9 cellular contexts compared by ENCODE assay signal in genomic region chr20:53901064-53901463, GRCh38.
DNase-seq lines count a peak whose midpoint lies in the region; ATAC-seq and TF ChIP-seq lines count a peak whose summit lies in the region.
"Had no signal": no experiment of that assay in that cellular context is flagged by ENCODE, and none has a peak within 500 bp of the region (broad histone marks: within the 10 kb centered on the region; RNA-seq: fewer than 3 reads in every experiment).

No MANE protein-coding gene starts in this region.

- intact Hi-C loops in HCT116 (cut with micrococcal nuclease), result no loop called here

- no peak for DNase-seq in HCT116 (ENCODE audit: low read depth, low spot score)
- no peak for DNase-seq in activated CD8-positive, alpha-beta memory T cell treated with anti-CD3 and anti-CD28 coated beads, Interleukin-2, amount 50 U/mL, for 4 hours
- no peak for DNase-seq in activated gamma-delta T cell (lab: John Stamatoyannopoulos, UW)
- DNase-seq in superior temporal gyrus (ENCODE audit: extremely low spot score), result no peak
- no peak for DNase-seq in NCI-H2107 (lab: John Stamatoyannopoulos, UW)
- DNase-seq: activated gamma-delta T cell treated with Interleukin-2 at 50 U/mL for 16 hours had no signal

- no peak overlapping the region for H3K4me3 ChIP-seq in HCT116 (replicated peaks in 1 of 2; ENCODE audit: low read depth in 1 of 2, low read length in 2 of 2)
- no peak overlapping the region for H3K4me3 ChIP-seq in gastroesophageal sphincter
- H3K4me3 ChIP-seq in skeletal muscle satellite cell (ENCODE audit: low read length), result peak overlapping the region; percentile 14

- BruUV-seq in HCT116 (replicated peaks; lab: Mats Ljungman, UMichigan), result no TSS peak

- 18 to 34% methylated on average over 4 to 5 of the region's 6 CpGs for WGBS in gastroesophageal sphincter (ENCODE audit: low coverage in 1 of 2), 2 donors

- RAD21 ChIA-PET in HCT116 (lab: Charles Lee; ENCODE audit: low non-redundant PET in 1 of 2, low total read pairs in 2 of 2, uncharacterized antibody in 2 of 2, unreplicated experiment in 2 of 2), result no interaction called here

- TF ChIP-seq CTCF in HCT116 (IDR thresholded peaks at IDR 0.05 in 2 of 3, conservative IDR thresholded peaks at IDR 0.05 in 1 of 3; ENCODE audit: borderline replicate concordance in 1 of 3, insufficient read depth in 1 of 3, low read depth in 2 of 3, low read length in 2 of 3), result no peak
- TF ChIP-seq CTCF in VCaP (conservative IDR thresholded peaks at IDR 0.05), result no peak
- TF ChIP-seq CTCF in gastroesophageal sphincter (IDR thresholded peaks at IDR 0.05), result no peak

- H3K4me2 ChIP-seq in HCT116 (ENCODE audit: low read length), result peak overlapping the region; percentile 26
- peak overlapping the region; percentile 61 for H3K4me2 ChIP-seq in skeletal muscle satellite cell (ENCODE audit: low read length)

- POLR2A ChIA-PET in HCT116 (lab: Charles Lee), result interaction anchor here (1.0 kb wide), 1 partner anchor 148 kb away, joined by 3 read pairs; no protein-coding TSS in a partner anchor

- H4K20me1 ChIP-seq in HCT116 (ENCODE audit: insufficient read depth), result no peaks in the 10 kb centered on the region

- H3K27me3 ChIP-seq in HCT116 (ENCODE audit: insufficient read depth, low read length) (no peaks in the 10 kb centered on the region), gastroesophageal sphincter (no peaks in the 10 kb centered on the region), skeletal muscle satellite cell (ENCODE audit: control insufficient read depth, insufficient read depth, low read length) (no peaks in the 10 kb centered on the region)

- peak overlapping the region; percentile 66 for H2AFZ ChIP-seq in HCT116 (ENCODE audit: low read depth, low read length, poor library complexity, severe bottlenecking)

- no peak for TF ChIP-seq POLR2A in HCT116 (IDR thresholded peaks at IDR 0.05; ENCODE audit: borderline replicate concordance, extremely low read depth, insufficient read depth, insufficient read length)
- TF ChIP-seq POLR2A in gastroesophageal sphincter (IDR thresholded peaks at IDR 0.05), result no peak

- no peak for TF ChIP-seq EP300 in gastroesophageal sphincter (IDR thresholded peaks at IDR 0.05)

- H3K27ac ChIP-seq in HCT116 (ENCODE audit: low read depth, low read length) (no peak overlapping the region), VCaP (peak overlapping the region; percentile 66), gastroesophageal sphincter (peak overlapping the region; percentile 20 to 75 (median 54))

- H3K36me3 ChIP-seq in HCT116 (ENCODE audit: control insufficient read depth in 1 of 2, insufficient read depth in 2 of 2, low read length in 2 of 2), result no peaks in the 10 kb centered on the region
- no peaks in the 10 kb centered on the region for H3K36me3 ChIP-seq in gastroesophageal sphincter
- H3K36me3 ChIP-seq in skeletal muscle satellite cell (ENCODE audit: insufficient read depth, low read length), result no peaks in the 10 kb centered on the region

- H3K9me3 ChIP-seq in HCT116 (ENCODE audit: control insufficient read depth in 1 of 2, insufficient read depth in 1 of 2, low read depth in 1 of 2, low read length in 2 of 2) (no peaks in the 10 kb centered on the region), gastroesophageal sphincter (no peaks in the 10 kb centered on the region), skeletal muscle satellite cell (replicated peaks; ENCODE audit: low read length) (no peaks in the 10 kb centered on the region)

- CTCF ChIA-PET in HCT116 (lab: Charles Lee), result interaction anchor here (2.8 kb wide), 1 partner anchor 15 kb away, joined by 17 read pairs; no protein-coding TSS in a partner anchor

- H3K9ac ChIP-seq in HCT116 (ENCODE audit: low read length) (no peak overlapping the region), skeletal muscle satellite cell (ENCODE audit: low read depth, low read length) (peak overlapping the region; percentile 67)

- no peak for TF ChIP-seq RAD21 in HCT116 (IDR thresholded peaks at IDR 0.05; ENCODE audit: low read depth)

- H3K9me2 ChIP-seq in HCT116 (ENCODE audit: insufficient read depth), result no peaks in the 10 kb centered on the region

- no peak for ATAC-seq in HCT116
- ATAC-seq in gastroesophageal sphincter, result no peak

- H3K4me1 ChIP-seq in HCT116 (ENCODE audit: control insufficient read depth in 1 of 2, insufficient read depth in 2 of 2, low read length in 2 of 2) (peaks cover 9 to 35% of the 10 kb centered on the region in 2 experiments), gastroesophageal sphincter (peaks cover 2 to 35% (median 16%) of the 10 kb centered on the region in 3 donors), skeletal muscle satellite cell (ENCODE audit: control insufficient read depth, insufficient read depth, low read length) (peaks cover 48% of the 10 kb centered on the region)

- H3K79me2 ChIP-seq in HCT116 (ENCODE audit: insufficient read depth, low read length), result no peaks in the 10 kb centered on the region

TF ChIP-seq in HCT116, 20 proteins besides CTCF, POLR2A, EP300 and RAD21:
- TF ChIP-seq JUND (IDR thresholded peaks at IDR 0.05), result no peak
- no peak for TF ChIP-seq EZH2phosphoT487 (IDR thresholded peaks at IDR 0.05; ENCODE audit: borderline replicate concordance)
- no peak for TF ChIP-seq POLR2AphosphoS5 (IDR thresholded peaks at IDR 0.05; ENCODE audit: low read depth, low read length)
- TF ChIP-seq EZH2 (IDR thresholded peaks at IDR 0.05), result no peak
- TF ChIP-seq CEBPB (IDR thresholded peaks at IDR 0.05; ENCODE audit: low read depth), result no peak
- TF ChIP-seq ZNF274 (IDR thresholded peaks at IDR 0.05; ENCODE audit: low read depth, low read length), result no peak
- TF ChIP-seq EGR1 (IDR thresholded peaks at IDR 0.05; ENCODE audit: low read depth), result no peak
- no peak for TF ChIP-seq CBX3 (IDR thresholded peaks at IDR 0.05; ENCODE audit: low read depth)
- TF ChIP-seq, protein P1, sequence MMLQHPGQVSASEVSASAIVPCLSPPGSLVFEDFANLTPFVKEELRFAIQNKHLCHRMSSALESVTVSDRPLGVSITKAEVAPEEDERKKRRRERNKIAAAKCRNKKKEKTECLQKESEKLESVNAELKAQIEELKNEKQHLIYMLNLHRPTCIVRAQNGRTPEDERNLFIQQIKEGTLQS (IDR thresholded peaks at IDR 0.05), result no peak
- no peak for TF ChIP-seq ZFX (IDR thresholded peaks at IDR 0.05)
- TF ChIP-seq, protein P2, sequence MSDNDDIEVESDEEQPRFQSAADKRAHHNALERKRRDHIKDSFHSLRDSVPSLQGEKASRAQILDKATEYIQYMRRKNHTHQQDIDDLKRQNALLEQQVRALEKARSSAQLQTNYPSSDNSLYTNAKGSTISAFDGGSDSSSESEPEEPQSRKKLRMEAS (IDR thresholded peaks at IDR 0.05), result no peak
- no peak for TF ChIP-seq SRF (IDR thresholded peaks at IDR 0.05; ENCODE audit: low read depth)
- no peak for TF ChIP-seq YY1 (IDR thresholded peaks at IDR 0.05; ENCODE audit: extremely low read depth, insufficient replicate concordance, low read depth, low read length)
- TF ChIP-seq TCF7L2 (IDR thresholded peaks at IDR 0.05; ENCODE audit: borderline replicate concordance, extremely low read depth, insufficient read depth, insufficient read length), result no peak
- no peak for TF ChIP-seq ELF1 (IDR thresholded peaks at IDR 0.05; ENCODE audit: borderline replicate concordance, low read depth)
- TF ChIP-seq, protein P3, sequence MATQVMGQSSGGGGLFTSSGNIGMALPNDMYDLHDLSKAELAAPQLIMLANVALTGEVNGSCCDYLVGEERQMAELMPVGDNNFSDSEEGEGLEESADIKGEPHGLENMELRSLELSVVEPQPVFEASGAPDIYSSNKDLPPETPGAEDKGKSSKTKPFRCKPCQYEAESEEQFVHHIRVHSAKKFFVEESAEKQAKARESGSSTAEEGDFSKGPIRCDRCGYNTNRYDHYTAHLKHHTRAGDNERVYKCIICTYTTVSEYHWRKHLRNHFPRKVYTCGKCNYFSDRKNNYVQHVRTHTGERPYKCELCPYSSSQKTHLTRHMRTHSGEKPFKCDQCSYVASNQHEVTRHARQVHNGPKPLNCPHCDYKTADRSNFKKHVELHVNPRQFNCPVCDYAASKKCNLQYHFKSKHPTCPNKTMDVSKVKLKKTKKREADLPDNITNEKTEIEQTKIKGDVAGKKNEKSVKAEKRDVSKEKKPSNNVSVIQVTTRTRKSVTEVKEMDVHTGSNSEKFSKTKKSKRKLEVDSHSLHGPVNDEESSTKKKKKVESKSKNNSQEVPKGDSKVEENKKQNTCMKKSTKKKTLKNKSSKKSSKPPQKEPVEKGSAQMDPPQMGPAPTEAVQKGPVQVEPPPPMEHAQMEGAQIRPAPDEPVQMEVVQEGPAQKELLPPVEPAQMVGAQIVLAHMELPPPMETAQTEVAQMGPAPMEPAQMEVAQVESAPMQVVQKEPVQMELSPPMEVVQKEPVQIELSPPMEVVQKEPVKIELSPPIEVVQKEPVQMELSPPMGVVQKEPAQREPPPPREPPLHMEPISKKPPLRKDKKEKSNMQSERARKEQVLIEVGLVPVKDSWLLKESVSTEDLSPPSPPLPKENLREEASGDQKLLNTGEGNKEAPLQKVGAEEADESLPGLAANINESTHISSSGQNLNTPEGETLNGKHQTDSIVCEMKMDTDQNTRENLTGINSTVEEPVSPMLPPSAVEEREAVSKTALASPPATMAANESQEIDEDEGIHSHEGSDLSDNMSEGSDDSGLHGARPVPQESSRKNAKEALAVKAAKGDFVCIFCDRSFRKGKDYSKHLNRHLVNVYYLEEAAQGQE (IDR thresholded peaks at IDR 0.05; ENCODE audit: low read depth), result no peak
- no peak for TF ChIP-seq SIN3A (IDR thresholded peaks at IDR 0.05; ENCODE audit: low read depth)
- no peak for TF ChIP-seq FOSL1 (IDR thresholded peaks at IDR 0.05; ENCODE audit: low read depth)
- TF ChIP-seq ZBTB33 (IDR thresholded peaks at IDR 0.05; ENCODE audit: extremely low read depth, insufficient replicate concordance, low read length), result no peak
TF ChIP-seq in HCT116: peak in this region for 0.
